ENCODE assay signal across 14 cellular contexts in genomic region chr13:101455863-101456262, GRCh38. TPM values are rescaled to one million over a fixed set of nuclear protein-coding genes. Genes with fewer than 3 reads are reported as not detected.
DNase-seq lines count a peak whose midpoint lies in the region; ATAC-seq and TF ChIP-seq lines count a peak whose summit lies in the region.
"Had no signal": no experiment of that assay in that cellular context is flagged by ENCODE, and none has a peak within 500 bp of the region (broad histone marks: within the 10 kb centered on the region; RNA-seq: fewer than 3 reads in every experiment).

No MANE protein-coding gene starts in this region.

- ATAC-seq in IMR-90 (ENCODE audit: low read depth) (peak; percentile 78), left lung (peak; percentile 55), HG02840 (IDR thresholded peaks at IDR 0.05; ENCODE audit: low FRiP score, unreplicated experiment) (no peak)
- ATAC-seq: natural killer cell had no signal

- TF ChIP-seq CTCF in IMR-90 (conservative IDR thresholded peaks at IDR 0.05; ENCODE audit: low read depth, low read length) (no peak), cardiac fibroblast (IDR thresholded peaks at IDR 0.05; ENCODE audit: low read depth, low read length) (no peak), left lung (IDR thresholded peaks at IDR 0.05) (no peak)

- H3K18ac ChIP-seq in IMR-90 (ENCODE audit: low read depth, low read length) = peak overlapping the region; percentile 91

- DNase-seq in IMR-90 (peak; percentile 97), cardiac fibroblast (ENCODE audit: low read depth in 2 of 2) (peak; percentile 84 to 96), left lung (no peak), pons (ENCODE audit: low spot score) (no peak), DMS 273 (lab: John Stamatoyannopoulos, UW; ENCODE audit: unreplicated experiment) (no peak)
- no peak for DNase-seq in activated CD4-positive, alpha-beta T cell treated with anti-CD3 and anti-CD28 coated beads, Interleukin-2, amount 10 ng/mL, durations not matched to agents 7 days and 5 days
- DNase-seq: activated CD8-positive, alpha-beta memory T cell treated with anti-CD3 and anti-CD28 coated beads, Interleukin-2, amount 50 U/mL, for 48 hours; caudate nucleus; natural killer cell; NCI-H524; transverse colon had no signal

- CTCF ChIA-PET in IMR-90 (lab: Yijun Ruan, JAX) = no interaction called here
- CTCF ChIA-PET in activated CD4-positive, alpha-beta T cell treated with anti-CD3 and anti-CD28 coated beads, Interleukin-2, amount 10 ng/mL, durations not matched to agents 7 days and 5 days (lab: Charles Lee) = no interaction called here

- H3K36me3 ChIP-seq in ACC112 (ENCODE audit: insufficient read depth, low read length) (peaks cover 11% of the 10 kb centered on the region), IMR-90 (ENCODE audit: control insufficient read depth, insufficient read depth, low read length) (no peaks in the 10 kb centered on the region), left lung (no peaks in the 10 kb centered on the region)
- H3K36me3 ChIP-seq: BLaER1 treated with 17β-estradiol and CSF1 and Interleukin-3, amounts not matched to agents 10 nM and 100 nM; transverse colon had no signal

- no peaks in the 10 kb centered on the region for H3K27me3 ChIP-seq in ACC112 (ENCODE audit: insufficient read depth, low read length)
- no peaks in the 10 kb centered on the region for H3K27me3 ChIP-seq in IMR-90 (ENCODE audit: control insufficient read depth, insufficient read depth, low read length)
- H3K27me3 ChIP-seq in left lung = peaks cover 0 to 26% of the 10 kb centered on the region in 2 donors
- H3K27me3 ChIP-seq: BLaER1 treated with 17β-estradiol and CSF1 and Interleukin-3, amounts not matched to agents 10 nM and 100 nM had no signal

- H4K8ac ChIP-seq in IMR-90 (ENCODE audit: low read depth in 2 of 2, low read length in 2 of 2) = peak overlapping the region; percentile 85 to 86; a peak in 2 of 4 replicates

- no TSS peak for BruUV-seq in IMR-90 (replicated peaks; lab: Mats Ljungman, UMichigan)

- H3K27ac Mint-ChIP-seq in activated CD4-positive, alpha-beta T cell treated with anti-CD3 and anti-CD28 coated beads, Interleukin-2, amount 10 ng/mL, durations not matched to agents 7 days and 5 days = no peak overlapping the region
- H3K27ac Mint-ChIP-seq: natural killer cell had no signal

- peak overlapping the region; percentile 91 for H3K4ac ChIP-seq in IMR-90 (ENCODE audit: low read depth, low read length)

- WGBS in IMR-90 (ENCODE audit: extremely low coverage in 2 of 2, insufficient read length in 1 of 2), 2 experiments = no CpG with 5 or more reads among the region's 3 CpGs

- no peaks in the 10 kb centered on the region for H4K20me1 ChIP-seq in IMR-90 (ENCODE audit: insufficient read depth, low read length)
- H4K20me1 ChIP-seq: BLaER1 treated with 17β-estradiol and CSF1 and Interleukin-3, amounts not matched to agents 10 nM and 100 nM had no signal

- intact Hi-C loops in IMR-90 (cut with micrococcal nuclease) (loop anchor here (2.0 to 10.0 kb wide), 2 partner anchors 147 to 829 kb away; no protein-coding TSS in a partner anchor), left lung (cut with DNase I) (no loop called here)

- H3K4me2 ChIP-seq in IMR-90 (ENCODE audit: low read depth, low read length) = peak overlapping the region; percentile 66
- H3K4me2 ChIP-seq: BLaER1 treated with 17β-estradiol and CSF1 and Interleukin-3, amounts not matched to agents 10 nM and 100 nM had no signal

- H3K36me3 Mint-ChIP-seq in activated CD4-positive, alpha-beta T cell treated with anti-CD3 and anti-CD28 coated beads, Interleukin-2, amount 10 ng/mL, durations not matched to agents 7 days and 5 days (ENCODE audit: low read depth) = no peaks in the 10 kb centered on the region
- H3K36me3 Mint-ChIP-seq: natural killer cell had no signal

- peak overlapping the region; percentile 30; the same call in 1 of the 2 replicates for H3K14ac ChIP-seq in IMR-90 (replicated peaks; ENCODE audit: low read depth, low read length)

- peaks cover 11% of the 10 kb centered on the region for H3K27me3 Mint-ChIP-seq in activated CD4-positive, alpha-beta T cell treated with anti-CD3 and anti-CD28 coated beads, Interleukin-2, amount 10 ng/mL, durations not matched to agents 7 days and 5 days

- TF ChIP-seq RAD21 in IMR-90 (IDR thresholded peaks at IDR 0.05; ENCODE audit: low read length) = 0 out of 2 replicates have a peak, but pooled peaks have one; percentile 1

- no peak overlapping the region for H2AK9ac ChIP-seq in IMR-90 (replicated peaks; ENCODE audit: low read depth, low read length, poor library complexity)

- H3K23ac ChIP-seq in IMR-90 (ENCODE audit: low read depth, low read length) = 0 out of 2 replicates have a peak overlapping the region, but pooled peaks have one; percentile 64

- peak overlapping the region; percentile 88 for H2AK5ac ChIP-seq in IMR-90 (ENCODE audit: low read depth, low read length)

- POLR2A ChIA-PET in IMR-90 (lab: Charles Lee; ENCODE audit: unreplicated experiment) = no interaction called here
- POLR2A ChIA-PET in activated CD4-positive, alpha-beta T cell treated with anti-CD3 and anti-CD28 coated beads, Interleukin-2, amount 10 ng/mL, durations not matched to agents 7 days and 5 days (lab: Charles Lee) = interaction anchor here (0.6 kb wide), 1 partner anchor 250 kb away, joined by 4 read pairs; no protein-coding TSS in a partner anchor

- H3K4me3 ChIP-seq in ACC112 (ENCODE audit: low read depth, low read length) (peak overlapping the region; percentile 66), IMR-90 (ENCODE audit: insufficient read depth, low read depth, low read length) (no peak overlapping the region), cardiac fibroblast (replicated peaks in 1 of 2; ENCODE audit: low read depth in 2 of 2, low read length in 2 of 2) (no peak overlapping the region), left lung (no peak overlapping the region)
- H3K4me3 ChIP-seq: BLaER1 treated with 17β-estradiol and CSF1 and Interleukin-3, amounts not matched to agents 10 nM and 100 nM; transverse colon had no signal

- in situ Hi-C loops in IMR-90 (cut with MboI; ENCODE audit: low sequenced_read_pairs) = no loop called here

- H3K9me3 Mint-ChIP-seq in activated CD4-positive, alpha-beta T cell treated with anti-CD3 and anti-CD28 coated beads, Interleukin-2, amount 10 ng/mL, durations not matched to agents 7 days and 5 days = no peaks in the 10 kb centered on the region

- TF ChIP-seq POLR2A in IMR-90 (IDR thresholded peaks at IDR 0.05; ENCODE audit: low read depth, low read length) = no peak

- H3K27ac ChIP-seq in ACC112 (ENCODE audit: low read depth, low read length) (peak overlapping the region; percentile 90), IMR-90 (ENCODE audit: insufficient read depth, low read length) (peak overlapping the region; percentile 99), left lung (peak overlapping the region; percentile 33 to 46)
- H3K27ac ChIP-seq: BLaER1 treated with 17β-estradiol and CSF1 and Interleukin-3, amounts not matched to agents 10 nM and 100 nM; transverse colon had no signal

- no peaks in the 10 kb centered on the region for H3K4me1 Mint-ChIP-seq in activated CD4-positive, alpha-beta T cell treated with anti-CD3 and anti-CD28 coated beads, Interleukin-2, amount 10 ng/mL, durations not matched to agents 7 days and 5 days
- H3K4me1 Mint-ChIP-seq: natural killer cell had no signal

- H2BK20ac ChIP-seq in IMR-90 (ENCODE audit: low read depth, low read length) = peak overlapping the region; percentile 97

- H4K91ac ChIP-seq in IMR-90 (ENCODE audit: insufficient read depth, low read depth, low read length) = peak overlapping the region; percentile 96

- H2BK120ac ChIP-seq in IMR-90 (ENCODE audit: low read depth, low read length) = peak overlapping the region; percentile 97

- peak overlapping the region; percentile 86 for H3K56ac ChIP-seq in IMR-90 (ENCODE audit: extremely low read depth, insufficient read depth, low read length)

- peaks cover 66% of the 10 kb centered on the region for H3K79me2 ChIP-seq in ACC112 (ENCODE audit: control insufficient read depth, insufficient read depth, low read length, unreplicated experiment)

- H4K5ac ChIP-seq in IMR-90 (ENCODE audit: low read depth, low read length) = peak overlapping the region; percentile 87

- H3K9me1 ChIP-seq in IMR-90 (ENCODE audit: insufficient read depth, low read length) = peaks cover 2% of the 10 kb centered on the region

- no peak overlapping the region for H3K4me3 Mint-ChIP-seq in activated CD4-positive, alpha-beta T cell treated with anti-CD3 and anti-CD28 coated beads, Interleukin-2, amount 10 ng/mL, durations not matched to agents 7 days and 5 days
- H3K4me3 Mint-ChIP-seq: natural killer cell had no signal

- H3K4me1 ChIP-seq in ACC112 (ENCODE audit: control insufficient read depth, insufficient read depth, low read length, unreplicated experiment) = peaks cover 46% of the 10 kb centered on the region
- peaks cover 28% of the 10 kb centered on the region for H3K4me1 ChIP-seq in IMR-90 (ENCODE audit: control insufficient read depth, insufficient read depth, low read length)
- no peaks in the 10 kb centered on the region for H3K4me1 ChIP-seq in left lung
- H3K4me1 ChIP-seq: BLaER1 treated with 17β-estradiol and CSF1 and Interleukin-3, amounts not matched to agents 10 nM and 100 nM had no signal

- H2AFZ ChIP-seq in ACC112 (ENCODE audit: low read length, unreplicated experiment) = no peak overlapping the region
- H2AFZ ChIP-seq in IMR-90 (replicated peaks; ENCODE audit: low read length, poor library complexity) = no peak overlapping the region

- peak overlapping the region; percentile 96 for H2BK5ac ChIP-seq in IMR-90 (ENCODE audit: low read depth, low read length, poor library complexity, severe bottlenecking)

- H3K9me3 ChIP-seq in IMR-90 (ENCODE audit: control insufficient read depth, insufficient read depth, low read length) = no peaks in the 10 kb centered on the region
- no peaks in the 10 kb centered on the region for H3K9me3 ChIP-seq in left lung
- H3K9me3 ChIP-seq: BLaER1 treated with 17β-estradiol and CSF1 and Interleukin-3, amounts not matched to agents 10 nM and 100 nM; transverse colon had no signal

- H2BK15ac ChIP-seq in IMR-90 (ENCODE audit: low read depth, low read length) = peak overlapping the region; percentile 35; the same call in 1 of the 3 replicates

- no peaks in the 10 kb centered on the region; a peak in 1 of 4 replicates for H3K79me1 ChIP-seq in IMR-90 (ENCODE audit: low read depth in 1 of 2, low read length in 2 of 2)

- dilution Hi-C loops in IMR-90 (cut with HindIII; ENCODE audit: low sequenced_read_pairs, unreplicated experiment) = no loop called here

- no peak overlapping the region for H3K9ac ChIP-seq in IMR-90 (ENCODE audit: low read depth, low read length)
- H3K9ac ChIP-seq: BLaER1 treated with 17β-estradiol and CSF1 and Interleukin-3, amounts not matched to agents 10 nM and 100 nM had no signal

RNA-seq across cellular contexts. Expression of gene ITGBL1, which starts 3.4 kb away (rescaled TPM):
- 22.2 and 46.7 TPM in 2 replicates for total RNA-seq in IMR-90 (2012; rRNA removed)
- polyA plus RNA-seq in IMR-90 (2012; rRNA removed) = 20.7 and 24.2 TPM in 2 replicates
- polyA plus RNA-seq in IMR-90 (2012; cell fraction: cytosol; rRNA removed) = 10.7 and 13.4 TPM in 2 replicates
- 4.5 and 9.2 TPM in 2 replicates for polyA plus RNA-seq in IMR-90 (2012; cell fraction: nucleus; rRNA removed; ENCODE audit: low replicate concordance)
- 10 to 100 TPM in 1 of 2 donors, 1 to 10 TPM in 1; 7.0 to 50.0 TPM for total RNA-seq in left lung
- total RNA-seq in activated CD4-positive, alpha-beta T cell treated with anti-CD3 and anti-CD28 coated beads, Interleukin-2, amount 10 ng/mL, durations not matched to agents 7 days and 5 days = not detected
- total RNA-seq: natural killer cell had no signal

RNA-seq across cellular contexts. Expression of gene NALCN, which starts 39.6 kb away (rescaled TPM):
- total RNA-seq in IMR-90 (2012; rRNA removed) (4.8 and 5.6 TPM in 2 replicates), left lung (1 to 10 TPM in 1 of 2 donors, under 1 TPM in 1; 0.81 to 1.9 TPM)
- 2.0 and 2.9 TPM in 2 replicates for polyA plus RNA-seq in IMR-90 (2012; rRNA removed)
- 0.99 and 1.1 TPM in 2 replicates for polyA plus RNA-seq in IMR-90 (2012; cell fraction: cytosol; rRNA removed)
- 1.0 and 2.3 TPM in 2 replicates for polyA plus RNA-seq in IMR-90 (2012; cell fraction: nucleus; rRNA removed; ENCODE audit: low replicate concordance)
- not detected for total RNA-seq in activated CD4-positive, alpha-beta T cell treated with anti-CD3 and anti-CD28 coated beads, Interleukin-2, amount 10 ng/mL, durations not matched to agents 7 days and 5 days
- total RNA-seq: natural killer cell had no signal

Comparison
In these comparisons a context has a peak if more than half of its experiments do, and no peak if none do; other contexts are left out.
1. H3K27ac ChIP-seq: peak in every context shown above with its lines; median percentile 99 in IMR-90; 90 in ACC112; 40 in left lung.
2. DNase-seq: peak in IMR-90 (single experiment) and cardiac fibroblast (2 of 2); none in left lung (0 of 2), pons (single experiment), DMS 273 (single experiment) and activated CD4-positive, alpha-beta T cell treated with anti-CD3 and anti-CD28 coated beads, Interleukin-2, amount 10 ng/mL, durations not matched to agents 7 days and 5 days (single experiment).
3. RNA of gene ITGBL1, which starts 3.4 kb away (total RNA-seq): 7.0 to 50.0 TPM in left lung and 22.2 to 46.7 TPM in IMR-90; not detected in activated CD4-positive, alpha-beta T cell treated with anti-CD3 and anti-CD28 coated beads, Interleukin-2, amount 10 ng/mL, durations not matched to agents 7 days and 5 days; every median in the first group is over 4 times any median in the second.